1 cellular context compared by ENCODE assay signal in genomic region chr21:15735409-15735808, GRCh38.
A peak's percentile ranks its signal among the peaks of the same experiment; 100 is the strongest.
TF ChIP-seq lines count a peak whose summit lies in the region.

No MANE protein-coding gene starts in this region.

TF ChIP-seq in HEK293, 187 proteins besides CTCF, POLR2A, EP300 and RAD21 (continued from another document):
- TF ChIP-seq, protein P1, sequence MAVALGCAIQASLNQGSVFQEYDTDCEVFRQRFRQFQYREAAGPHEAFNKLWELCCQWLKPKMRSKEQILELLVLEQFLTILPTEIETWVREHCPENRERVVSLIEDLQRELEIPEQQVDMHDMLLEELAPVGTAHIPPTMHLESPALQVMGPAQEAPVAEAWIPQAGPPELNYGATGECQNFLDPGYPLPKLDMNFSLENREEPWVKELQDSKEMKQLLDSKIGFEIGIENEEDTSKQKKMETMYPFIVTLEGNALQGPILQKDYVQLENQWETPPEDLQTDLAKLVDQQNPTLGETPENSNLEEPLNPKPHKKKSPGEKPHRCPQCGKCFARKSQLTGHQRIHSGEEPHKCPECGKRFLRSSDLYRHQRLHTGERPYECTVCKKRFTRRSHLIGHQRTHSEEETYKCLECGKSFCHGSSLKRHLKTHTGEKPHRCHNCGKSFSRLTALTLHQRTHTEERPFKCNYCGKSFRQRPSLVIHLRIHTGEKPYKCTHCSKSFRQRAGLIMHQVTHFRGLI (tag by site-specific recombination; IDR thresholded peaks at IDR 0.05): no peak
- TF ChIP-seq ZNF76 (tag by site-specific recombination; IDR thresholded peaks at IDR 0.05; ENCODE audit: borderline replicate concordance, low read depth) (no peak), ZSCAN16 (tag by site-specific recombination; IDR thresholded peaks at IDR 0.05) (no peak), KLF7 (tag by site-specific recombination; IDR thresholded peaks at IDR 0.05; ENCODE audit: borderline replicate concordance) (no peak), ZNF184 (tag by site-specific recombination; IDR thresholded peaks at IDR 0.05) (no peak), ZNF658 (tag by site-specific recombination; IDR thresholded peaks at IDR 0.05) (no peak), ZNF837 (tag by site-specific recombination; IDR thresholded peaks at IDR 0.05) (no peak), ZNF548 (tag by site-specific recombination; IDR thresholded peaks at IDR 0.05) (no peak), ZNF133 (tag by site-specific recombination; IDR thresholded peaks at IDR 0.05) (no peak), BCL11B (tag by site-specific recombination; IDR thresholded peaks at IDR 0.05; ENCODE audit: low read depth) (peak; percentile 55; the same call in 1 of the 2 replicates), YY2 (tag by site-specific recombination; IDR thresholded peaks at IDR 0.05) (no peak), MYNN (tag by site-specific recombination; IDR thresholded peaks at IDR 0.05; ENCODE audit: borderline replicate concordance) (no peak), ZNF404 (tag by site-specific recombination; IDR thresholded peaks at IDR 0.05) (no peak), HIC1 (tag by site-specific recombination; IDR thresholded peaks at IDR 0.05) (peak; percentile 38), ZBTB48 (tag by site-specific recombination; IDR thresholded peaks at IDR 0.05) (no peak), ZNF214 (tag by site-specific recombination; IDR thresholded peaks at IDR 0.05; ENCODE audit: borderline replicate concordance) (no peak), ZNF362 (tag by site-specific recombination; IDR thresholded peaks at IDR 0.05) (no peak), ZNF585B (tag by site-specific recombination; IDR thresholded peaks at IDR 0.05) (no peak), ZNF561 (tag by site-specific recombination; IDR thresholded peaks at IDR 0.05; ENCODE audit: borderline replicate concordance) (no peak), ZNF776 (tag by site-specific recombination; IDR thresholded peaks at IDR 0.05; ENCODE audit: borderline replicate concordance) (no peak), ZNF248 (tag by site-specific recombination; IDR thresholded peaks at IDR 0.05) (no peak), ZNF148 (tag by site-specific recombination; IDR thresholded peaks at IDR 0.05; ENCODE audit: borderline replicate concordance) (no peak), KLF8 (tag by site-specific recombination; IDR thresholded peaks at IDR 0.05) (no peak; the same call in 1 of the 2 replicates), ZNF768 (tag by site-specific recombination; IDR thresholded peaks at IDR 0.05) (no peak), ZNF398 (tag by site-specific recombination; IDR thresholded peaks at IDR 0.05) (no peak), ZNF701 (tag by site-specific recombination; IDR thresholded peaks at IDR 0.05) (no peak), ZNF341 (tag by site-specific recombination; IDR thresholded peaks at IDR 0.05; ENCODE audit: low read depth) (no peak), MEIS1 (CRISPR knock-in tag; IDR thresholded peaks at IDR 0.05; ENCODE audit: borderline replicate concordance) (no peak), ZNF2 (tag by site-specific recombination; IDR thresholded peaks at IDR 0.05) (no peak), ZNF664 (tag by site-specific recombination; IDR thresholded peaks at IDR 0.05) (peak; percentile 54; the same call in 1 of the 2 replicates), ZNF10 (tag by site-specific recombination; IDR thresholded peaks at IDR 0.05) (no peak; the same call in 1 of the 2 replicates), ZBTB20 (tag by site-specific recombination; IDR thresholded peaks at IDR 0.05) (no peak), ZNF654 (tag by site-specific recombination; IDR thresholded peaks at IDR 0.05; ENCODE audit: low read depth) (no peak), ZNF501 (tag by site-specific recombination; IDR thresholded peaks at IDR 0.05) (no peak), ZNF239 (tag by site-specific recombination; IDR thresholded peaks at IDR 0.05) (no peak), FEZF1 (tag by site-specific recombination; IDR thresholded peaks at IDR 0.05) (peak; percentile 92), ZNF426 (tag by site-specific recombination; IDR thresholded peaks at IDR 0.05) (no peak), ZNF350 (tag by site-specific recombination; IDR thresholded peaks at IDR 0.05) (0 out of 2 replicates have a peak, but pooled peaks have one; percentile 22), ZNF292 (tag by site-specific recombination; IDR thresholded peaks at IDR 0.05; ENCODE audit: borderline replicate concordance, low read depth) (no peak), HOXC10 (CRISPR knock-in tag; IDR thresholded peaks at IDR 0.05) (no peak)
- TF ChIP-seq, protein P2, sequence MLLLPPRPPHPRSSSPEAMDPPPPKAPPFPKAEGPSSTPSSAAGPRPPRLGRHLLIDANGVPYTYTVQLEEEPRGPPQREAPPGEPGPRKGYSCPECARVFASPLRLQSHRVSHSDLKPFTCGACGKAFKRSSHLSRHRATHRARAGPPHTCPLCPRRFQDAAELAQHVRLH (tag by site-specific recombination; IDR thresholded peaks at IDR 0.05): no peak
- TF ChIP-seq, protein P3, sequence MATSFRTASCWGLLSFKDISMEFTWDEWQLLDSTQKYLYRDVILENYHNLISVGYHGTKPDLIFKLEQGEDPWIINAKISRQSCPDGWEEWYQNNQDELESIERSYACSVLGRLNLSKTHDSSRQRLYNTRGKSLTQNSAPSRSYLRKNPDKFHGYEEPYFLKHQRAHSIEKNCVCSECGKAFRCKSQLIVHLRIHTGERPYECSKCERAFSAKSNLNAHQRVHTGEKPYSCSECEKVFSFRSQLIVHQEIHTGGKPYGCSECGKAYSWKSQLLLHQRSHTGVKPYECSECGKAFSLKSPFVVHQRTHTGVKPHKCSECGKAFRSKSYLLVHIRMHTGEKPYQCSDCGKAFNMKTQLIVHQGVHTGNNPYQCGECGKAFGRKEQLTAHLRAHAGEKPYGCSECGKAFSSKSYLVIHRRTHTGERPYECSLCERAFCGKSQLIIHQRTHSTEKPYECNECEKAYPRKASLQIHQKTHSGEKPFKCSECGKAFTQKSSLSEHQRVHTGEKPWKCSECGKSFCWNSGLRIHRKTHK (tag by site-specific recombination; IDR thresholded peaks at IDR 0.05): no peak
- TF ChIP-seq, protein P4, sequence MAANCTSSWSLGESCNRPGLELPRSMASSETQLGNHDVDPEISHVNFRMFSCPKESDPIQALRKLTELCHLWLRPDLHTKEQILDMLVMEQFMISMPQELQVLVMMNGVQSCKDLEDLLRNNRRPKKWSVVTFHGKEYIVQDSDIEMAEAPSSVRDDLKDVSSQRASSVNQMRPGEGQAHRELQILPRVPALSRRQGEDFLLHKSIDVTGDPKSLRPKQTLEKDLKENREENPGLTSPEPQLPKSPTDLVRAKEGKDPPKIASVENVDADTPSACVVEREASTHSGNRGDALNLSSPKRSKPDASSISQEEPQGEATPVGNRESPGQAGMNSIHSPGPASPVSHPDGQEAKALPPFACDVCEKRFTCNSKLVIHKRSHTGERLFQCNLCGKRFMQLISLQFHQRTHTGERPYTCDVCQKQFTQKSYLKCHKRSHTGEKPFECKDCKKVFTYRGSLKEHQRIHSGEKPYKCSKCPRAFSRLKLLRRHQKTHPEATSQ (tag by site-specific recombination; IDR thresholded peaks at IDR 0.05): no peak
- TF ChIP-seq, protein P5, sequence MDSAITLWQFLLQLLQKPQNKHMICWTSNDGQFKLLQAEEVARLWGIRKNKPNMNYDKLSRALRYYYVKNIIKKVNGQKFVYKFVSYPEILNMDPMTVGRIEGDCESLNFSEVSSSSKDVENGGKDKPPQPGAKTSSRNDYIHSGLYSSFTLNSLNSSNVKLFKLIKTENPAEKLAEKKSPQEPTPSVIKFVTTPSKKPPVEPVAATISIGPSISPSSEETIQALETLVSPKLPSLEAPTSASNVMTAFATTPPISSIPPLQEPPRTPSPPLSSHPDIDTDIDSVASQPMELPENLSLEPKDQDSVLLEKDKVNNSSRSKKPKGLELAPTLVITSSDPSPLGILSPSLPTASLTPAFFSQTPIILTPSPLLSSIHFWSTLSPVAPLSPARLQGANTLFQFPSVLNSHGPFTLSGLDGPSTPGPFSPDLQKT (IDR thresholded peaks at IDR 0.05; ENCODE audit: borderline replicate concordance, low read depth, low read length): no peak
TF ChIP-seq in HEK293: peak in this region for 20.
